ENCODE assay signal across 26 cellular contexts in the genomic region with DNA sequence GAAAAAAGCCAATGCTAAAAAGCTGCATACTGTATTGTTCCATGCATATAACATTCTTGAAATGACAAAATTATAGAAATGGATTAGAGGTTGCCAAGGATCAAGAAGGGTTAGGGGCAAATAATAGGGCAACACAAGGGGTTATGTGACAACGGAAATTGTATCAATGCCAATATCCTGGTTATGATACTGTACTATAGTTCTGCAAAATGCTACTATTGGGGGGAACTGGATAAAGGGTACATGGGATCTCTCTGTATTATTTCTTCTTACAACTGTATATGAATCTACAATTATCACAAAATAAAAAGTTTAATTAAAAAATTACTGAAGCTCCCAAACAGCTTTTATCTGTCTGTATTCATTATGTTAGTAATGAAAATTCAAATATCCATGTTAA.
"Had no signal": no experiment of that assay in that cellular context is flagged by ENCODE, and none has a peak within 500 bp of the region (broad histone marks: within the 10 kb centered on the region; RNA-seq: fewer than 3 reads in every experiment).

No MANE protein-coding gene starts in this region.

- H3K9me3 ChIP-seq: stomach, suprapubic skin, testis, thoracic aorta, thyroid gland, tibial artery, tibial nerve, transverse colon, upper lobe of left lung, upper lobe of right lung, uterus, vagina had no signal

- H3K27ac ChIP-seq: stomach, suprapubic skin, testis, thoracic aorta, thyroid gland, tibial artery, tibial nerve, transverse colon, upper lobe of left lung, upper lobe of right lung, uterus, vagina had no signal

- DNase-seq: stimulated activated CD4-positive, alpha-beta T cell treated with anti-CD3 and anti-CD28 coated beads, Interleukin-2, amount 100 ng/mL, for 48 hours; stimulated activated CD4-positive, alpha-beta T cell treated with anti-CD3 and anti-CD28 coated beads, Interleukin-4, amount 100 ng/mL, for 1 hour; stimulated activated CD4-positive, alpha-beta T cell treated with anti-CD3 and anti-CD28 coated beads, Interleukin-4, amount 100 ng/mL, for 24 hours; stimulated activated CD4-positive, alpha-beta T cell treated with anti-CD3 and anti-CD28 coated beads, Interleukin-4, amount 100 ng/mL, for 4 hours; stimulated activated CD8-positive, alpha-beta memory T cell treated with anti-CD3 and anti-CD28 coated beads, Interleukin-4, amount 100 ng/mL, for 48 hours; stimulated activated naive B cell treated with anti-CD40 and anti-IgM and Interleukin-4, amounts not matched to agents 10 μg/mL and 1 μg/mL and 100 μg/mL, for 72 hours; stimulated activated naive CD4-positive, alpha-beta T cell; stimulated activated naive CD4-positive, alpha-beta T cell treated with Interleukin-2 at 50 U/mL for 16 hours; stimulated activated naive CD8-positive, alpha-beta T cell treated with anti-CD3 and anti-CD28 coated beads, Interleukin-15, amount 100 ng/mL, for 72 hours; stimulated activated naive CD8-positive, alpha-beta T cell treated with anti-CD3 and anti-CD28 coated beads, Interleukin-15, Interleukin-2, amounts not matched to agents 100 U/mL and 50 U/mL, for 24 hours; stomach; substantia nigra; testis; thyroid gland; tibial artery; transverse colon; upper lobe of left lung; upper lobe of right lung; uterus had no signal

- H3K4me3 ChIP-seq: stomach, suprapubic skin, testis, thoracic aorta, thyroid gland, tibial artery, tibial nerve, transverse colon, upper lobe of left lung, upper lobe of right lung, uterus, vagina had no signal

- H3K36me3 ChIP-seq: stomach, suprapubic skin, thoracic aorta, thyroid gland, tibial artery, tibial nerve, transverse colon, upper lobe of left lung, upper lobe of right lung, uterus, vagina had no signal

- ATAC-seq: stimulated activated effector memory CD8-positive, alpha-beta T cell treated with anti-CD3 and anti-CD28 coated beads, Interleukin-12 subunit alpha, Interleukin-12 subunit beta, amount 100 ng/mL, for 72 hours; stimulated activated memory B cell treated with anti-CD40 and anti-IgM and Interleukin-4, amounts not matched to agents 10 μg/mL and 1 μg/mL and 100 μg/mL, for 72 hours; stimulated activated naive B cell treated with anti-CD40 and anti-IgM and Interleukin-4, amounts not matched to agents 10 μg/mL and 1 μg/mL and 100 μg/mL, for 72 hours; stimulated activated naive CD8-positive, alpha-beta T cell treated with anti-CD3 and anti-CD28 coated beads, Interleukin-15, amount 100 ng/mL, for 72 hours; stimulated activated naive CD8-positive, alpha-beta T cell treated with anti-CD3 and anti-CD28 coated beads, Interleukin-15, Interleukin-2, amounts not matched to agents 100 U/mL and 50 U/mL, for 24 hours; upper lobe of right lung had no signal

- H3K27me3 ChIP-seq: stomach, suprapubic skin, testis, thyroid gland, tibial artery, tibial nerve, transverse colon, upper lobe of left lung, upper lobe of right lung, uterus, vagina had no signal

- H3K4me1 ChIP-seq: tibial nerve, uterus, vagina had no signal

- FAIRE-seq: urothelium cell line had no signal
